ENCODE assay signal across 9 cellular contexts in the genomic region with DNA sequence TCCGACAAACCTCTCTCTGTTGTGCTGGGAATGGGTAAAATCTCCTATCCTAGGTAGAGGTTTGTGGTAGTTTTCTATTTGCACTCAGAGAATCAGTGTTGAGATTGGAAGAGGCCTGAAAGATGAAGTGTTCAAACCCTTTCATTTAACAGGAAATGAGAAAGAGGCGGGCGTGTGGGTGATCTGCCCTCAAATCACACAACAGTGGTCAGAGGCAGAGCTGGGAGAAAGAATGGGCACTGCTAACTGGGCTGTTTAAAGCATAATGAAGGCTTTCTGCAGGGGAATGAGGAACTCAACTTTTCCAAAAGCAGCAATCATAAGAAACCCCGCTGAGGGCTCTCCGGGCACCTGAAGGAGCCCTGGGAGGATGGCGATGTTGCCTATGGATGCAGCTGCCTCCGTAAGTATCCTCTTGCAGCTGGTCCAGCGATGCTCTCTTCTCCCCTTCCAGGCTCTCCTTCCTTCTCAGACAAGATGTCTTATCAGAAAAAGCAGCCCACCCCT. TPM values are rescaled to one million over a fixed set of nuclear protein-coding genes. Genes with fewer than 3 reads are reported as not detected.
A peak's percentile ranks its signal among the peaks of the same experiment; 100 is the strongest.
DNase-seq lines count a peak whose midpoint lies in the region; ATAC-seq lines count a peak whose summit lies in the region.
"Had no signal": no experiment of that assay in that cellular context is flagged by ENCODE, and none has a peak within 500 bp of the region (broad histone marks: within the 10 kb centered on the region; RNA-seq: fewer than 3 reads in every experiment).

No MANE protein-coding gene starts in this region.

- peaks cover 21% of the 10 kb centered on the region for H3K27me3 Mint-ChIP-seq in activated T-helper 17 cell treated with anti-CD3 and anti-CD28 coated beads, Interleukin-2, amount 50 U/mL, for 72 hours

- H3F3A ChIP-seq in GM23248 (ENCODE audit: insufficient read depth), result no peaks in the 10 kb centered on the region

- H3K4me3 Mint-ChIP-seq in activated T-helper 17 cell treated with anti-CD3 and anti-CD28 coated beads, Interleukin-2, amount 50 U/mL, for 72 hours, result peak overlapping the region; percentile 58

- no peaks in the 10 kb centered on the region for H3K36me3 ChIP-seq in BLaER1
- no peaks in the 10 kb centered on the region for H3K36me3 ChIP-seq in GM23248 (ENCODE audit: low read depth)
- H3K36me3 ChIP-seq in mesodermal cell (ENCODE audit: control insufficient read depth, insufficient read depth, low read length), result no peaks in the 10 kb centered on the region

- peaks cover 10% of the 10 kb centered on the region for H3K9me3 ChIP-seq in BLaER1
- H3K9me3 ChIP-seq in GM23248 (ENCODE audit: low read depth), result no peaks in the 10 kb centered on the region
- H3K9me3 ChIP-seq in mesodermal cell (ENCODE audit: control insufficient read depth, low read length), result no peaks in the 10 kb centered on the region

- 0 out of 2 replicates have a peak overlapping the region, but pooled peaks have one; percentile 28 for H2AFZ ChIP-seq in GM23248

- H3K9ac ChIP-seq in BLaER1, result no peak overlapping the region
- H3K9ac ChIP-seq in GM23248, result no peak overlapping the region

- DNase-seq in GM23248, result peak; percentile 25
- DNase-seq in stimulated activated CD4-positive, alpha-beta T cell treated with anti-CD3 and anti-CD28 coated beads, Interleukin-4, amount 100 ng/mL, for 4 hours, result no peak
- DNase-seq: erythroblast had no signal

- H3K27me3 ChIP-seq in BLaER1, result peaks cover 54% of the 10 kb centered on the region
- peaks cover 39% of the 10 kb centered on the region for H3K27me3 ChIP-seq in GM23248 (replicated peaks; ENCODE audit: insufficient read depth)

- H3K27ac Mint-ChIP-seq in activated T-helper 17 cell treated with anti-CD3 and anti-CD28 coated beads, Interleukin-2, amount 50 U/mL, for 72 hours, result peak overlapping the region; percentile 42

- H3K9me3 Mint-ChIP-seq in activated T-helper 17 cell treated with anti-CD3 and anti-CD28 coated beads, Interleukin-2, amount 50 U/mL, for 72 hours, result no peaks in the 10 kb centered on the region

- WGBS in GM23248 (ENCODE audit: low coverage in 1 of 2, low lambda C conversion rate in 2 of 2, missing lambda C conversion rate in 2 of 2), 2 experiments, result 45 to 48% methylated on average over 8 of the region's 8 CpGs
- 36 to 52% methylated on average over 6 to 7 of the region's 8 CpGs for WGBS in mesodermal cell (ENCODE audit: insufficient coverage in 2 of 2), 2 experiments

- peak; percentile 55 for ATAC-seq in activated T-helper 17 cell treated with anti-CD3 and anti-CD28 coated beads, Interleukin-2, amount 50 U/mL, for 72 hours (replicated peaks)
- no peak for ATAC-seq in GM21723 (IDR thresholded peaks at IDR 0.05; ENCODE audit: unreplicated experiment)
- no peak for ATAC-seq in GM19395 (IDR thresholded peaks at IDR 0.05; ENCODE audit: unreplicated experiment)
- ATAC-seq in GM19328 (IDR thresholded peaks at IDR 0.05; ENCODE audit: unreplicated experiment), result no peak

- no peaks in the 10 kb centered on the region for H3K36me3 Mint-ChIP-seq in activated T-helper 17 cell treated with anti-CD3 and anti-CD28 coated beads, Interleukin-2, amount 50 U/mL, for 72 hours (ENCODE audit: low read depth)

- no peaks in the 10 kb centered on the region for H3K79me2 ChIP-seq in GM23248 (ENCODE audit: insufficient read depth)

- H3K4me1 ChIP-seq in BLaER1 (peaks cover 36% of the 10 kb centered on the region), GM23248 (ENCODE audit: insufficient read depth) (0 out of 2 replicates have a peak, but pooled peaks cover 4% of the 10 kb centered on the region), mesodermal cell (ENCODE audit: control insufficient read depth, insufficient read depth, low read length, poor library complexity, severe bottlenecking) (no peaks in the 10 kb centered on the region)

- H3K4me2 ChIP-seq in BLaER1, result peak overlapping the region; percentile 100
- H3K4me2 ChIP-seq in GM23248 (ENCODE audit: unreplicated experiment), result no peak overlapping the region

- H3K4me3 ChIP-seq in BLaER1, result peak overlapping the region; percentile 72
- H3K4me3 ChIP-seq in GM23248, result peak overlapping the region; percentile 63; the same call in 1 of the 2 replicates
- H3K4me3 ChIP-seq in mesodermal cell (ENCODE audit: extremely low read depth, insufficient read depth, low read length, poor library complexity, severe bottlenecking), result peak overlapping the region; percentile 55

- no peak overlapping the region for H3K27ac ChIP-seq in BLaER1
- no peak overlapping the region for H3K27ac ChIP-seq in GM23248
- no peak overlapping the region for H3K27ac ChIP-seq in mesodermal cell (ENCODE audit: low read depth, low read length, severe bottlenecking)

- H3K4me1 Mint-ChIP-seq in activated T-helper 17 cell treated with anti-CD3 and anti-CD28 coated beads, Interleukin-2, amount 50 U/mL, for 72 hours, result peaks cover 36% of the 10 kb centered on the region

- in situ Hi-C loops in GM23248 (cut with MboI), result no loop called here

- H3K9me2 ChIP-seq in GM23248 (ENCODE audit: insufficient read depth), result no peaks in the 10 kb centered on the region

- H4K20me1 ChIP-seq in BLaER1 (peaks cover 8% of the 10 kb centered on the region; the same call in 1 of the 2 replicates), GM23248 (ENCODE audit: insufficient read depth) (no peaks in the 10 kb centered on the region)

RNA-seq across cellular contexts. Expression of gene LORICRIN, which starts 1.0 kb away (rescaled TPM):
- total RNA-seq in GM23248 (2014; rRNA removed; shearing (Covaris generic)), result not detected in 2 replicates
- polyA plus RNA-seq in GM23248 (2016; fragmentation: Nextera tagmentation; extraction: Ambion mirVana), result not detected in 2 replicates
- not detected for total RNA-seq in activated T-helper 17 cell treated with anti-CD3 and anti-CD28 coated beads, Interleukin-2, amount 50 U/mL, for 72 hours
- polyA plus RNA-seq in mesodermal cell (2013, experiment 1 of 2), result 0.55 TPM
- polyA plus RNA-seq in mesodermal cell (2013, experiment 2 of 2), result 0.66 TPM

RNA-seq across cellular contexts. Expression of gene PRR9, which starts 43.1 kb away (rescaled TPM):
- not detected in 2 replicates for total RNA-seq in GM23248 (2014; rRNA removed; shearing (Covaris generic))
- 0.30 and 0.47 TPM in 2 replicates for polyA plus RNA-seq in GM23248 (2016; fragmentation: Nextera tagmentation; extraction: Ambion mirVana)
- not detected for total RNA-seq in activated T-helper 17 cell treated with anti-CD3 and anti-CD28 coated beads, Interleukin-2, amount 50 U/mL, for 72 hours
- 5.1 TPM for polyA plus RNA-seq in mesodermal cell (2013, experiment 1 of 2)
- polyA plus RNA-seq in mesodermal cell (2013, experiment 2 of 2), result 4.4 TPM

RNA-seq across cellular contexts. Expression of gene PGLYRP3, which starts 52.2 kb away (rescaled TPM):
- not detected in 2 replicates for total RNA-seq in GM23248 (2014; rRNA removed; shearing (Covaris generic))
- not detected in 2 replicates for polyA plus RNA-seq in GM23248 (2016; fragmentation: Nextera tagmentation; extraction: Ambion mirVana)
- not detected for total RNA-seq in activated T-helper 17 cell treated with anti-CD3 and anti-CD28 coated beads, Interleukin-2, amount 50 U/mL, for 72 hours
- not detected for polyA plus RNA-seq in mesodermal cell (2013, experiment 1 of 2)
- not detected for polyA plus RNA-seq in mesodermal cell (2013, experiment 2 of 2)

RNA-seq across cellular contexts. Expression of gene LELP1, which starts 57.3 kb away (rescaled TPM):
- total RNA-seq in GM23248 (2014; rRNA removed; shearing (Covaris generic)), result not detected in 2 replicates
- polyA plus RNA-seq in GM23248 (2016; fragmentation: Nextera tagmentation; extraction: Ambion mirVana), result not detected in 2 replicates
- not detected for total RNA-seq in activated T-helper 17 cell treated with anti-CD3 and anti-CD28 coated beads, Interleukin-2, amount 50 U/mL, for 72 hours
- not detected for polyA plus RNA-seq in mesodermal cell (2013, experiment 1 of 2)
- not detected for polyA plus RNA-seq in mesodermal cell (2013, experiment 2 of 2)
